In genomic region chr1:4351453-4351852, GRCh38 we compare ENCODE assay signal across 21 cellular contexts.
"Had no signal": no experiment of that assay in that cellular context is flagged by ENCODE, and none has a peak within 500 bp of the region (broad histone marks: within the 10 kb centered on the region; RNA-seq: fewer than 3 reads in every experiment).

No MANE protein-coding gene starts in this region.

- H3K4me3 ChIP-seq: hepatocyte, left lung, left ventricle myocardium inferior, lower lobe of right lung, lung, mucosa of descending colon had no signal

- H3K9me3 ChIP-seq: left lung, left ventricle myocardium inferior, lower lobe of right lung, mucosa of descending colon had no signal

- H3K27ac ChIP-seq: hepatocyte, left lung, left ventricle myocardium inferior, lower lobe of right lung had no signal

- H2AFZ ChIP-seq: hepatocyte had no signal

- H3K4me1 ChIP-seq: left lung, left ventricle myocardium inferior, lower lobe of right lung had no signal

- H3K36me3 ChIP-seq: left lung, left ventricle myocardium inferior, lower lobe of right lung had no signal

- ATAC-seq: left cardiac atrium, left colon, left lobe of liver, left lung, left ventricle myocardium superior, lower lobe of right lung, mucosa of descending colon had no signal

- H3K4me2 ChIP-seq: hepatocyte had no signal

- H3K27me3 ChIP-seq: hepatocyte had no signal

- DNase-seq: hippocampal formation, hypothalamus, immature natural killer cell, islet precursor cell, kidney, kidney glomerular epithelial cell, left cardiac atrium, left colon, left lung, left ventricle myocardium inferior, left ventricle myocardium superior, lower lobe of right lung, mammary epithelial cell, mesenchymal stem cell, mesendoderm, midbrain, mucosa of descending colon, naive B cell had no signal
